ENCODE assay signal across 9 cellular contexts in the genomic region with DNA sequence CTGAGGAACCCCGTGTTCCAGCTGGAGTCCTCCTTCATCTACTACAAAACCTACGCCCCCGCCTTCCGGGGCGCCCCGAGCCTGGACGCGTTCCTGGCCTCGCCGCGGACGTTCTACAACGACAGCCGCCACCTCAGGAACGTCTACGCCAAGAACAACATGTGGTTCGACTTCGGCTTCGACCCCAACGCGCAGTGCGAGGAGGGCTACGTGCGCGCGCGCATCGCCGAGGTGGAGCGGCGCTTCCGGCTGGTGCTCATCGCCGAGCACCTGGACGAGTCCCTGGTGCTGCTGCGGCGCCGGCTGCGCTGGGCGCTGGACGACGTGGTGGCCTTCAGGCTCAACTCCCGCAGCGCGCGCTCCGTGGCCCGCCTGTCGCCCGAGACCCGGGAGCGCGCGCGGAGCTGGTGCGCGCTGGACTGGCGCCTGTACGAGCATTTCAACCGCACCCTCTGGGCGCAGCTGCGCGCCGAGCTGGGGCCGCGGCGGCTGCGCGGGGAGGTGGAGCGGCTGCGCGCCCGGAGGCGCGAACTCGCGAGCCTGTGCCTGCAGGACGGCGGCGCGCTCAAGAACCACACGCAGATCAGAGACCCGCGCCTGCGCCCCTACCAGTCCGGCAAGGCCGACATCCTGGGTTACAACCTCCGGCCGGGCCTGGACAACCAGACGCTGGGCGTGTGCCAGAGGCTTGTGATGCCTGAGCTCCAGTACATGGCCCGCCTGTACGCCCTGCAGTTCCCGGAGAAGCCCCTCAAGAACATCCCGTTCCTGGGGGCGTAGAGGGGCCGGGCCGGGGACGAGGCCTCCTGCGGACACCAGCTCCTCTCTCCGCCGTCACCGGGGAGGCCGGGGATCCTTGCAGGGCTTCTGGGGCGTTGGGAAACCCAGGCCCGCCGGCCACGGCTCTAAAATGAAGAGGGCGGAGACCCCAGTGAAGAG. TPM values are rescaled to one million over a fixed set of nuclear protein-coding genes. Genes with fewer than 3 reads are reported as not detected.
DNase-seq lines count a peak whose midpoint lies in the region; ATAC-seq and TF ChIP-seq lines count a peak whose summit lies in the region.
"Had no signal": no experiment of that assay in that cellular context is flagged by ENCODE, and none has a peak within 500 bp of the region (broad histone marks: within the 10 kb centered on the region; RNA-seq: fewer than 3 reads in every experiment).

No MANE protein-coding gene starts in this region.

- no peak overlapping the region for H2BK120ac ChIP-seq in H9 (ENCODE audit: low read depth, low read length, poor library complexity, severe bottlenecking)

- H3K23ac ChIP-seq in H9 (ENCODE audit: insufficient read length, low read depth, low read length): no peak overlapping the region

- no peak overlapping the region for H3K9ac ChIP-seq in H9 (ENCODE audit: extremely low read depth, insufficient read length, low read length)

- no peaks in the 10 kb centered on the region for H3K79me2 ChIP-seq in H9 (ENCODE audit: insufficient read depth, low read length)

- H2BK20ac ChIP-seq in H9 (ENCODE audit: low read depth, low read length, poor library complexity, severe bottlenecking): no peak overlapping the region

- POLR2A ChIA-PET in CD8-positive, alpha-beta memory T cell (lab: Charles Lee): interaction anchor here (0.7 to 1.3 kb wide), 2 partner anchors 41 to 69 kb away, joined by 4 to 9 read pairs; no protein-coding TSS in a partner anchor
- POLR2A ChIA-PET in RWPE1 (lab: Yijun Ruan, JAX; ENCODE audit: low non-redundant PET): no interaction called here

- no peaks in the 10 kb centered on the region for H3K36me3 ChIP-seq in CD8-positive, alpha-beta memory T cell (ENCODE audit: insufficient read depth, low read length)
- no peaks in the 10 kb centered on the region for H3K36me3 ChIP-seq in kidney epithelial cell (ENCODE audit: control insufficient read depth, insufficient read depth, low read length)

- no peaks in the 10 kb centered on the region for H3K36me3 Mint-ChIP-seq in CD8-positive, alpha-beta memory T cell
- no peaks in the 10 kb centered on the region for H3K36me3 Mint-ChIP-seq in H9 (ENCODE audit: insufficient read depth in 1 of 3, low read depth in 3 of 3)

- no peaks in the 10 kb centered on the region for H3K23me2 ChIP-seq in H9 (ENCODE audit: insufficient read length, low read depth, low read length, poor library complexity, severe bottlenecking)

- H3K27ac ChIP-seq in CD8-positive, alpha-beta memory T cell (ENCODE audit: low read depth, low read length): peak overlapping the region; percentile 61
- no peak overlapping the region for H3K27ac ChIP-seq in H9 (ENCODE audit: insufficient read length, low read depth, low read length)
- H3K27ac ChIP-seq in RWPE1: no peak overlapping the region
- H3K27ac ChIP-seq in caudate nucleus (ENCODE audit: low read depth, low read length): peak overlapping the region; percentile 73
- H3K27ac ChIP-seq: PC-9 had no signal

- no peaks in the 10 kb centered on the region for H3K27me3 ChIP-seq in CD8-positive, alpha-beta memory T cell (ENCODE audit: insufficient read depth, low read length, poor library complexity, severe bottlenecking)
- peaks cover 9% of the 10 kb centered on the region; the same call in 1 of the 2 replicates for H3K27me3 ChIP-seq in H9 (ENCODE audit: insufficient read depth, low read length)
- H3K27me3 ChIP-seq in kidney epithelial cell (ENCODE audit: control insufficient read depth, insufficient read depth, low read length): peaks cover 21% of the 10 kb centered on the region

- peak overlapping the region; percentile 66 for H3K4me3 ChIP-seq in CD8-positive, alpha-beta memory T cell (ENCODE audit: low read length)
- peak overlapping the region; percentile 29 for H3K4me3 ChIP-seq in kidney epithelial cell (ENCODE audit: low read depth, low read length)
- H3K4me3 ChIP-seq: PC-9 had no signal

- peak in 4 of 5 donors; percentile 33 to 62 (median 48) for DNase-seq in CD8-positive, alpha-beta memory T cell
- DNase-seq in H9 (peak; percentile 51), RWPE1 (ENCODE audit: low spot score) (peak; percentile 20), caudate nucleus (lab: John Stamatoyannopoulos, UW) (peak in 45 of 61 donors; percentile 29 to 83 (median 63)), kidney epithelial cell (ENCODE audit: low read depth) (no peak), omental fat pad (ENCODE audit: low spot score) (no peak)
- DNase-seq in stimulated activated CD4-positive, alpha-beta T cell treated with anti-CD3 and anti-CD28 coated beads, Interleukin-4, amount 100 ng/mL, for 24 hours: peak; percentile 36
- DNase-seq in NK-92 treated with Interleukin-12 subunit alpha and Interleukin-12 subunit beta, amount 100 ng/mL, for 24 hours (lab: John Stamatoyannopoulos, UW): no peak

- no peak overlapping the region for H2AK5ac ChIP-seq in H9 (ENCODE audit: insufficient read length, low read length)

- peak overlapping the region; percentile 36 for H3K4me2 ChIP-seq in H9 (ENCODE audit: insufficient read depth, insufficient read length, low read length)
- H3K4me2 ChIP-seq: PC-9 had no signal

- H3K4me1 ChIP-seq in CD8-positive, alpha-beta memory T cell (ENCODE audit: insufficient read depth, low read length): peaks cover 15% of the 10 kb centered on the region
- H3K4me1 ChIP-seq in H9 (ENCODE audit: insufficient read depth, low read length): peaks cover 8% of the 10 kb centered on the region

- no peaks in the 10 kb centered on the region for H3K9me3 Mint-ChIP-seq in CD8-positive, alpha-beta memory T cell
- no peaks in the 10 kb centered on the region for H3K9me3 Mint-ChIP-seq in H9

- H2BK5ac ChIP-seq in H9 (ENCODE audit: insufficient read length, low read length): no peak overlapping the region

- H3K9me3 ChIP-seq in CD8-positive, alpha-beta memory T cell (ENCODE audit: low read length): no peaks in the 10 kb centered on the region
- no peaks in the 10 kb centered on the region for H3K9me3 ChIP-seq in H9 (ENCODE audit: control insufficient read depth, low read depth, low read length)

- H3K4me1 Mint-ChIP-seq in CD8-positive, alpha-beta memory T cell: peaks cover 2 to 14% (median 12%) of the 10 kb centered on the region in 3 donors
- peaks cover 10 to 31% of the 10 kb centered on the region in 2 experiments for H3K4me1 Mint-ChIP-seq in H9

- no peak overlapping the region for H4K8ac ChIP-seq in H9 (replicated peaks; ENCODE audit: insufficient read length, low read depth, low read length)

- WGBS in H9 (ENCODE audit: extremely low coverage, insufficient read length, low lambda C conversion rate): no CpG with 5 or more reads among the region's 109 CpGs

- TF ChIP-seq CTCF in H9 (conservative IDR thresholded peaks at IDR 0.05) (no peak), RWPE1 (conservative IDR thresholded peaks at IDR 0.05; ENCODE audit: low read depth) (no peak), kidney epithelial cell (IDR thresholded peaks at IDR 0.05; ENCODE audit: insufficient read depth, low read length, poor library complexity, severe bottlenecking) (no peak), omental fat pad (IDR thresholded peaks at IDR 0.05) (no peak)

- no peak overlapping the region; the same call in 1 of the 2 replicates for H2BK15ac ChIP-seq in H9 (ENCODE audit: low read depth, low read length)

- ATAC-seq in omental fat pad (ENCODE audit: low FRiP score): no peak

- H3K4ac ChIP-seq in H9 (ENCODE audit: low read depth, low read length): no peak overlapping the region

- no peaks in the 10 kb centered on the region for H3K79me1 ChIP-seq in H9 (ENCODE audit: insufficient read depth, low read depth, low read length, poor library complexity, severe bottlenecking)

- H3K14ac ChIP-seq in H9 (ENCODE audit: insufficient read depth, low read length): no peak overlapping the region; the same call in 1 of the 2 replicates

- H4K91ac ChIP-seq in H9 (ENCODE audit: insufficient read length, low read depth, low read length): no peak overlapping the region

- no peak overlapping the region for H2BK12ac ChIP-seq in H9 (ENCODE audit: insufficient read length, low read depth, low read length)

- no peaks in the 10 kb centered on the region for H3K27me3 Mint-ChIP-seq in CD8-positive, alpha-beta memory T cell
- H3K27me3 Mint-ChIP-seq in H9 (ENCODE audit: low read depth): peaks cover 26% of the 10 kb centered on the region

- CTCF ChIA-PET in CD8-positive, alpha-beta memory T cell (lab: Charles Lee): interaction anchor here (0.9 to 1.9 kb wide), 5 partner anchors 9 to 654 kb away, joined by 3 to 8 read pairs (median 4); partner anchors contain the start of genes ING5 and PASK
- CTCF ChIA-PET in RWPE1 (lab: Yijun Ruan, JAX): interaction anchor here (0.6 to 1.4 kb wide), 3 partner anchors 40 to 76 kb away, joined by 3 to 4 read pairs (median 4); no protein-coding TSS in a partner anchor

- peak overlapping the region; percentile 63 to 90 (median 76) for H3K4me3 Mint-ChIP-seq in CD8-positive, alpha-beta memory T cell
- H3K4me3 Mint-ChIP-seq in H9: peak overlapping the region in 1 of 2 experiments; percentile 24; a peak in 1 of 5 replicates

- H3K27ac Mint-ChIP-seq in CD8-positive, alpha-beta memory T cell: peak overlapping the region in 6 of 8 donors; percentile 61 to 88 (median 78)
- H3K27ac Mint-ChIP-seq in H9: no peak overlapping the region

- no peak overlapping the region for H4K5ac ChIP-seq in H9 (ENCODE audit: insufficient read length, low read depth, low read length)

- H2AFZ ChIP-seq in H9 (ENCODE audit: low read length): no peak overlapping the region
- H2AFZ ChIP-seq: PC-9 had no signal

- no peak overlapping the region for H3K18ac ChIP-seq in H9 (ENCODE audit: insufficient read length, low read depth, low read length)

- H3T11ph ChIP-seq in H9 (ENCODE audit: low read length): no peak overlapping the region

- H4K20me1 ChIP-seq in H9 (ENCODE audit: control insufficient read depth, insufficient read depth, insufficient read length): no peaks in the 10 kb centered on the region

- H3K56ac ChIP-seq in H9 (ENCODE audit: insufficient read length, low read depth, low read length): no peak overlapping the region

RNA-seq across cellular contexts. Expression of gene NEU4, which starts 5.3 kb away (rescaled TPM):
- not detected for total RNA-seq in CD8-positive, alpha-beta memory T cell
- polyA plus RNA-seq in CD8-positive, alpha-beta memory T cell: not detected
- total RNA-seq in H9 (2021) (0.42 and 0.70 TPM in 2 replicates), kidney epithelial cell (not detected in 2 replicates), omental fat pad (1 to 10 TPM in 3 of 4 donors, under 1 TPM in 1; 0.79 to 4.4 (median 2.5) TPM)

RNA-seq across cellular contexts. Expression of gene GAL3ST2, which starts 27.0 kb away (rescaled TPM):
- under 1 TPM in 1 of 2 experiments, not detected in 1; 0.16 TPM for total RNA-seq in CD8-positive, alpha-beta memory T cell
- polyA plus RNA-seq in CD8-positive, alpha-beta memory T cell: not detected
- total RNA-seq in H9 (2021) (0.33 and 0.37 TPM in 2 replicates), kidney epithelial cell (not detected in 2 replicates), omental fat pad (1 to 10 TPM in 2 of 4 donors, under 1 TPM in 1, not detected in 1; 0.50 to 3.1 (median 2.8) TPM)

RNA-seq across cellular contexts. Expression of gene PDCD1, which starts 55.0 kb away (rescaled TPM):
- 10 to 100 TPM; 34.3 to 39.3 TPM for total RNA-seq in CD8-positive, alpha-beta memory T cell
- polyA plus RNA-seq in CD8-positive, alpha-beta memory T cell: 41.8 TPM
- total RNA-seq in H9 (2021): 1.4 and 1.6 TPM in 2 replicates
- 1.0 TPM in 1 of 2 replicates, not detected in the other for total RNA-seq in kidney epithelial cell
- 1 to 10 TPM in 1 of 4 donors, under 1 TPM in 3; 0.37 to 4.8 (median 0.68) TPM for total RNA-seq in omental fat pad
- total RNA-seq: PC-9 had no signal

Comparison
In these comparisons a context has a peak if more than half of its experiments do, and no peak if none do; other contexts are left out.
1. DNase-seq: peak in CD8-positive, alpha-beta memory T cell (4 of 5), H9 (single experiment), RWPE1 (single experiment), caudate nucleus (45 of 61) and stimulated activated CD4-positive, alpha-beta T cell treated with anti-CD3 and anti-CD28 coated beads, Interleukin-4, amount 100 ng/mL, for 24 hours (single experiment); none in kidney epithelial cell (single experiment), omental fat pad (single experiment) and NK-92 treated with Interleukin-12 subunit alpha and Interleukin-12 subunit beta, amount 100 ng/mL, for 24 hours (single experiment).
2. H3K27ac ChIP-seq: peak in CD8-positive, alpha-beta memory T cell (single experiment) and caudate nucleus (single experiment); none in H9 (single experiment) and RWPE1 (single experiment).
3. H3K27ac Mint-ChIP-seq: peak in CD8-positive, alpha-beta memory T cell (6 of 8); none in H9 (0 of 3).
4. RNA of gene PDCD1, which starts 55.0 kb away (total RNA-seq): 34.3 to 39.3 TPM in CD8-positive, alpha-beta memory T cell; 1.4 to 1.6 TPM in H9, 1.0 TPM in kidney epithelial cell and 0.37 to 4.8 TPM in omental fat pad; every median in the first group is over 4 times any median in the second.